ENCODE assay signal across 8 cellular contexts in genomic region chr6:32118782-32119628, GRCh38. TPM values are rescaled to one million over a fixed set of nuclear protein-coding genes. Genes with fewer than 3 reads are reported as not detected.
DNase-seq lines count a peak whose midpoint lies in the region; ATAC-seq and TF ChIP-seq lines count a peak whose summit lies in the region.

No MANE protein-coding gene starts in this region.

- ATAC-seq in HG03342 (IDR thresholded peaks at IDR 0.05; ENCODE audit: unreplicated experiment): no peak

- in situ Hi-C loops in ACHN (cut with HindIII; ENCODE audit: low pct_ligation_motif_present, low pct_unique_long_range_greater_than_20kb, low sequenced_read_pairs): no loop called here

- H3K36me3 ChIP-seq in kidney epithelial cell (ENCODE audit: control insufficient read depth, insufficient read depth, low read length): peaks cover 5% of the 10 kb centered on the region

- H3K27me3 ChIP-seq in kidney epithelial cell (ENCODE audit: control insufficient read depth, insufficient read depth, low read length): no peaks in the 10 kb centered on the region

- peak; percentile 82 for DNase-seq in ACHN
- peak; percentile 70 for DNase-seq in H4 (ENCODE audit: low spot score)
- DNase-seq in NCI-H446 treated with DMSO at 0.1 percent for 48 hours (lab: John Stamatoyannopoulos, UW): peak; percentile 49
- peak; percentile 56 for DNase-seq in activated CD4-positive, alpha-beta T cell treated with anti-CD3 and anti-CD28 coated beads for 1 hour
- DNase-seq in caudate nucleus (lab: John Stamatoyannopoulos, UW): peak in 60 of 61 donors; percentile 22 to 92 (median 71)
- DNase-seq in kidney epithelial cell (ENCODE audit: low read depth): peak; percentile 52
- DNase-seq in stimulated activated CD4-positive, alpha-beta T cell treated with anti-CD3 and anti-CD28 coated beads, Interleukin-12 subunit alpha, Interleukin-12 subunit beta, amount 100 ng/mL, for 24 hours (ENCODE audit: low read depth in 2 of 2): peak; percentile 41 to 57

- TF ChIP-seq CTCF in kidney epithelial cell (IDR thresholded peaks at IDR 0.05; ENCODE audit: insufficient read depth, low read length, poor library complexity, severe bottlenecking): peak; percentile 99

- H3K27ac ChIP-seq in caudate nucleus (ENCODE audit: low read depth, low read length): peak overlapping the region; percentile 55

- H3K4me3 ChIP-seq in kidney epithelial cell (ENCODE audit: low read depth, low read length): no peak overlapping the region

RNA-seq across cellular contexts. Expression of gene ATF6B, which starts 9.0 kb away (rescaled TPM):
- total RNA-seq in H4 (2014; rRNA removed; shearing (Covaris generic)): 17.1 and 23.4 TPM in 2 replicates
- total RNA-seq in kidney epithelial cell: 42.5 and 47.0 TPM in 2 replicates

RNA-seq across cellular contexts. Expression of gene TNXB, which starts 9.9 kb away (rescaled TPM):
- total RNA-seq in H4 (2014; rRNA removed; shearing (Covaris generic)): 0.06 and 0.29 TPM in 2 replicates
- total RNA-seq in kidney epithelial cell: 0.34 and 0.38 TPM in 2 replicates

RNA-seq across cellular contexts. Expression of gene FKBPL, which starts 11.1 kb away (rescaled TPM):
- total RNA-seq in H4 (2014; rRNA removed; shearing (Covaris generic)): 11.7 and 14.2 TPM in 2 replicates
- total RNA-seq in kidney epithelial cell: 4.6 and 5.3 TPM in 2 replicates

RNA-seq across cellular contexts. Expression of gene PRRT1, which starts 32.7 kb away (rescaled TPM):
- total RNA-seq in H4 (2014; rRNA removed; shearing (Covaris generic)): 0.10 TPM in 1 of 2 replicates, not detected in the other
- total RNA-seq in kidney epithelial cell: 0.27 TPM in 1 of 2 replicates, not detected in the other

RNA-seq across cellular contexts. Expression of gene PPT2, which starts 34.9 kb away (rescaled TPM):
- total RNA-seq in H4 (2014; rRNA removed; shearing (Covaris generic)): 19.3 and 25.7 TPM in 2 replicates
- 12.9 and 20.5 TPM in 2 replicates for total RNA-seq in kidney epithelial cell
